Comparison of ENCODE assay signal across 23 cellular contexts in genomic region chr2:228771719-228772254, GRCh38.
DNase-seq lines count a peak whose midpoint lies in the region; ATAC-seq and TF ChIP-seq lines count a peak whose summit lies in the region.
"Had no signal": no experiment of that assay in that cellular context is flagged by ENCODE, and none has a peak within 500 bp of the region (broad histone marks: within the 10 kb centered on the region; RNA-seq: fewer than 3 reads in every experiment).

No MANE protein-coding gene starts in this region.

- DNase-seq in esophagus muscularis mucosa (ENCODE audit: extremely low spot score) (no peak), right atrium auricular region (ENCODE audit: low spot score) (no peak), sciatic nerve (ENCODE audit: low spot score) (no peak), GM20000 (ENCODE audit: low spot score) (no peak)
- no peak for DNase-seq in stimulated activated CD8-positive, alpha-beta memory T cell treated with anti-CD3 and anti-CD28 coated beads, Interleukin-4, amount 100 ng/mL, for 48 hours
- DNase-seq in activated CD4-positive, alpha-beta T cell treated with anti-CD3 and anti-CD28 coated beads, Interleukin-2, amount 50 U/mL, for 4 hours = no peak
- DNase-seq: activated CD4-positive, alpha-beta T cell treated with anti-CD3 and anti-CD28 coated beads for 4 hours; activated effector memory CD4-positive, alpha-beta T cell treated with Interleukin-2 at 50 U/mL for 16 hours; adrenal gland; AML-193; central memory CD4-positive, alpha-beta T cell; DND-41; dorsolateral prefrontal cortex; heart left ventricle; IMR-90; MM.1S; naive thymus-derived CD4-positive, alpha-beta T cell; NCI-H187; small intestine; stimulated activated CD4-positive, alpha-beta T cell treated with anti-CD3 and anti-CD28 coated beads, Interleukin-4, amount 100 ng/mL, for 24 hours; SW 1271 had no signal

- TF ChIP-seq EP300 in esophagus muscularis mucosa (IDR thresholded peaks at IDR 0.05) = peak; percentile 19

- no peaks in the 10 kb centered on the region for H3K27me3 ChIP-seq in esophagus muscularis mucosa
- no peaks in the 10 kb centered on the region for H3K27me3 ChIP-seq in right atrium auricular region
- H3K27me3 ChIP-seq: adrenal gland, dorsolateral prefrontal cortex, heart left ventricle had no signal

- no peak for TF ChIP-seq POLR2A in esophagus muscularis mucosa (IDR thresholded peaks at IDR 0.05; ENCODE audit: low read depth)

- TF ChIP-seq CTCF in esophagus muscularis mucosa (IDR thresholded peaks at IDR 0.05) (no peak), right atrium auricular region (IDR thresholded peaks at IDR 0.05) (no peak), GM20000 (IDR thresholded peaks at IDR 0.05; ENCODE audit: extremely low read depth, missing control alignments) (no peak)

- H3K27ac ChIP-seq in esophagus muscularis mucosa (replicated peaks in 1 of 4) (peak overlapping the region; percentile 56 to 75 (median 62)), right atrium auricular region (peak overlapping the region; percentile 37 to 68), urinary bladder (ENCODE audit: low read depth) (peak overlapping the region; percentile 84)
- H3K27ac ChIP-seq: dorsolateral prefrontal cortex, parathyroid adenoma had no signal

- H3K4me3 ChIP-seq in esophagus muscularis mucosa (no peak overlapping the region), right atrium auricular region (no peak overlapping the region), urinary bladder (ENCODE audit: low read depth, low read length) (no peak overlapping the region)
- H3K4me3 ChIP-seq: adrenal gland, dorsolateral prefrontal cortex, heart left ventricle had no signal

- WGBS in esophagus muscularis mucosa = 52% methylated on average over 2 of the region's 2 CpGs
- 22% methylated on average over 2 of the region's 2 CpGs for WGBS in urinary bladder

- H3K9me3 ChIP-seq in esophagus muscularis mucosa (no peaks in the 10 kb centered on the region), right atrium auricular region (no peaks in the 10 kb centered on the region)
- H3K9me3 ChIP-seq: adrenal gland had no signal

- peak; percentile 91 for ATAC-seq in sciatic nerve
- ATAC-seq: naive thymus-derived CD4-positive, alpha-beta T cell had no signal

- H3K36me3 ChIP-seq in esophagus muscularis mucosa = no peaks in the 10 kb centered on the region
- no peaks in the 10 kb centered on the region for H3K36me3 ChIP-seq in right atrium auricular region
- H3K36me3 ChIP-seq in urinary bladder (ENCODE audit: insufficient read depth) = no peaks in the 10 kb centered on the region
- H3K36me3 ChIP-seq: adrenal gland, heart left ventricle had no signal

- intact Hi-C loops in esophagus muscularis mucosa (cut with DNase I) (no loop called here), sciatic nerve (cut with DNase I) (no loop called here)

- H3K4me1 ChIP-seq in esophagus muscularis mucosa (peaks cover 0 to 9% (median 0%) of the 10 kb centered on the region in 4 donors), right atrium auricular region (peaks cover 0 to 7% of the 10 kb centered on the region in 2 donors), urinary bladder (ENCODE audit: insufficient read depth) (no peaks in the 10 kb centered on the region)
- H3K4me1 ChIP-seq: parathyroid adenoma had no signal
